In genomic region chr3:197801801-197802504, GRCh38 we compare ENCODE assay signal across 8 cellular contexts. TPM values are rescaled to one million over a fixed set of nuclear protein-coding genes. Genes with fewer than 3 reads are reported as not detected.
DNase-seq lines count a peak whose midpoint lies in the region; ATAC-seq, FAIRE-seq and TF ChIP-seq lines count a peak whose summit lies in the region.

No MANE protein-coding gene starts in this region.

- H3K4me3 ChIP-seq in Jurkat, Clone E6-1 (ENCODE audit: low read length) = no peak overlapping the region
- no peak overlapping the region for H3K4me3 ChIP-seq in HepG2 (replicated peaks in 1 of 3; ENCODE audit: insufficient read depth in 1 of 3, low read depth in 2 of 3, low read length in 3 of 3)

- WGBS in HepG2 (ENCODE audit: low lambda C conversion rate) = 68% methylated on average over 3 of the region's 3 CpGs

- H3K4me2 ChIP-seq in HepG2 (ENCODE audit: low read depth, low read length) = no peak overlapping the region

- intact Hi-C loops in HepG2 (cut with micrococcal nuclease; ENCODE audit: unreplicated experiment) = loop anchor here (2.0 kb wide), 2 partner anchors 19 to 53 kb away; partner anchors contain the start of gene FYTTD1

- POLR2A ChIA-PET in HepG2 (lab: Yijun Ruan, JAX) = no interaction called here

- DNase-seq in activated gamma-delta T cell treated with Interleukin-2 at 50 U/mL for 16 hours (peak; percentile 13), activated gamma-delta T cell (lab: John Stamatoyannopoulos, UW) (no peak), HepG2 (ENCODE audit: low spot score) (no peak), NCI-H526 treated with DMSO at 0.1 percent for 48 hours (lab: John Stamatoyannopoulos, UW) (no peak), cerebellum (ENCODE audit: low spot score) (no peak)
- peak; percentile 55 for DNase-seq in Jurkat, Clone E6-1 (ENCODE audit: low read depth, low spot score)
- no peak for DNase-seq in activated T-cell treated with anti-CD3 and anti-CD28 coated beads, Interleukin-2, amount 50 U/mL, for 24 hours
- DNase-seq in effector CD8-positive, alpha-beta T cell (lab: John Stamatoyannopoulos, UW) = no peak

- peaks cover 6% of the 10 kb centered on the region for H3K36me3 Mint-ChIP-seq in activated T-cell treated with anti-CD3 and anti-CD28 coated beads, Interleukin-2, amount 50 U/mL, for 24 hours (ENCODE audit: low read depth)

- CTCF ChIA-PET in HepG2 (lab: Yijun Ruan, JAX; ENCODE audit: low intra/inter-chr PET ratio, low total read pairs) = no interaction called here

- H3K4me1 Mint-ChIP-seq in activated T-cell treated with anti-CD3 and anti-CD28 coated beads, Interleukin-2, amount 50 U/mL, for 24 hours (ENCODE audit: low read depth) = peaks cover 55% of the 10 kb centered on the region

- H3K4me3 Mint-ChIP-seq in activated T-cell treated with anti-CD3 and anti-CD28 coated beads, Interleukin-2, amount 50 U/mL, for 24 hours = peak overlapping the region; percentile 25

- no peak overlapping the region for H3K9ac ChIP-seq in HepG2 (ENCODE audit: insufficient read depth, low read depth, low read length)

- H3K27me3 Mint-ChIP-seq in activated T-cell treated with anti-CD3 and anti-CD28 coated beads, Interleukin-2, amount 50 U/mL, for 24 hours = no peaks in the 10 kb centered on the region

- no peak overlapping the region for H3K27ac ChIP-seq in HepG2 (ENCODE audit: extremely low read length, insufficient read depth, low read length)

- TF ChIP-seq RAD21 in HepG2 (CRISPR knock-in tag; IDR thresholded peaks at IDR 0.05) = no peak

- in situ Hi-C loops in HepG2 (cut with HindIII; ENCODE audit: extremely low pct_ligation_motif_present, low pct_unique_long_range_greater_than_20kb) = no loop called here

- no peak for TF ChIP-seq POLR2A in HepG2 (IDR thresholded peaks at IDR 0.05; ENCODE audit: insufficient read depth in 1 of 2, low read depth in 2 of 2, low read length in 2 of 2)

- no peaks in the 10 kb centered on the region for H3K9me3 Mint-ChIP-seq in activated T-cell treated with anti-CD3 and anti-CD28 coated beads, Interleukin-2, amount 50 U/mL, for 24 hours

- H3K9me3 ChIP-seq in HepG2 (ENCODE audit: low read length) = no peaks in the 10 kb centered on the region

- no peak for TF ChIP-seq EP300 in HepG2 (IDR thresholded peaks at IDR 0.05; ENCODE audit: low read depth in 2 of 2, low read length in 2 of 2)
- no peak for TF ChIP-seq EP300 in HepG2 (CRISPR knock-in tag; IDR thresholded peaks at IDR 0.05; ENCODE audit: borderline replicate concordance)

- peaks cover 0 to 8% of the 10 kb centered on the region in 2 experiments; a peak in 2 of 5 replicates for H3K36me3 ChIP-seq in HepG2 (replicated peaks in 1 of 2; ENCODE audit: control insufficient read depth in 1 of 2, insufficient read depth in 2 of 2, low read length in 2 of 2)

- ATAC-seq in HepG2 = peak; percentile 37; the same call in 2 of the 3 replicates

- H3K27me3 ChIP-seq in HepG2 (ENCODE audit: control insufficient read depth in 1 of 2, insufficient read depth in 2 of 2, low read length in 2 of 2) = no peaks in the 10 kb centered on the region; a peak in 1 of 5 replicates

- no peak overlapping the region for H2AFZ ChIP-seq in HepG2 (ENCODE audit: low read length)

- peak overlapping the region; percentile 83 for H3K27ac Mint-ChIP-seq in activated T-cell treated with anti-CD3 and anti-CD28 coated beads, Interleukin-2, amount 50 U/mL, for 24 hours

- no peak for FAIRE-seq in HepG2 (lab: Jason Lieb, UNC)

- peaks cover 16% of the 10 kb centered on the region; the same call in 1 of the 2 replicates for H4K20me1 ChIP-seq in HepG2 (ENCODE audit: insufficient read depth, low read length)

- peaks cover 80% of the 10 kb centered on the region for H3K79me2 ChIP-seq in HepG2 (ENCODE audit: insufficient read depth, low read length)

- peaks cover 10% of the 10 kb centered on the region; the same call in 1 of the 2 replicates for H3K4me1 ChIP-seq in HepG2 (ENCODE audit: insufficient read depth, low read length)

- 0 out of 2 replicates have a peak, but pooled peaks have one; percentile 13 for TF ChIP-seq CTCF in HepG2 (CRISPR knock-in tag; IDR thresholded peaks at IDR 0.05)

- no TSS peak for BruUV-seq in HepG2 (replicated peaks; lab: Mats Ljungman, UMichigan)

TF ChIP-seq in HepG2, 621 proteins besides CTCF, POLR2A, EP300 and RAD21:
- TF ChIP-seq GLI4 (CRISPR knock-in tag; IDR thresholded peaks at IDR 0.05; ENCODE audit: borderline replicate concordance) (no peak), NBN (conservative IDR thresholded peaks at IDR 0.05) (no peak), ZFP91 (CRISPR knock-in tag; IDR thresholded peaks at IDR 0.05; ENCODE audit: borderline replicate concordance) (no peak)

RNA-seq across cellular contexts. Expression of gene LRCH3, which starts 10.9 kb away (rescaled TPM):
- 20.6 TPM for polyA plus RNA-seq in Jurkat, Clone E6-1 (2012; ENCODE audit: insufficient read depth, insufficient read length)
- 25.5 and 37.8 TPM in 2 replicates for total RNA-seq in HepG2 (2016; rRNA removed; fragmentation: Illumina TruSeq; extraction: Trizol)
- total RNA-seq in HepG2 (2016; cell fraction: cytosol; rRNA removed; fragmentation: Illumina TruSeq; extraction: Trizol; ENCODE audit: low read depth) = 218 and 232 TPM in 2 replicates
- 24.4 and 24.7 TPM in 2 replicates for total RNA-seq in HepG2 (2016; cell fraction: insoluble cytoplasmic fraction; rRNA removed; fragmentation: Illumina TruSeq; extraction: Trizol)
- total RNA-seq in HepG2 (2016; cell fraction: membrane; rRNA removed; fragmentation: Illumina TruSeq; extraction: Trizol) = 46.4 and 46.7 TPM in 2 replicates
- 44.1 and 49.3 TPM in 2 replicates for total RNA-seq in HepG2 (2016; cell fraction: nucleus; rRNA removed; fragmentation: Illumina TruSeq; extraction: Trizol)
- polyA plus RNA-seq in HepG2 (2011; rRNA removed) = 96.6 and 103 TPM in 2 replicates
- polyA plus RNA-seq in HepG2 (2011; cell fraction: cytosol; rRNA removed) = 28.4 and 40.4 TPM in 2 replicates
- 91.5 and 98.6 TPM in 2 replicates for polyA plus RNA-seq in HepG2 (2011; cell fraction: nucleus; rRNA removed)
- 19.7 TPM in 2 replicates for polyA plus RNA-seq in HepG2 (2012)
- polyA plus RNA-seq in HepG2 (2016; cell fraction: cytosol; fragmentation: Illumina TruSeq; extraction: Trizol; ENCODE audit: low read depth) = 1.0 and 1.9 TPM in 2 replicates
- polyA plus RNA-seq in HepG2 (2016; cell fraction: insoluble cytoplasmic fraction; fragmentation: Illumina TruSeq; extraction: Trizol; ENCODE audit: low read depth) = 21.2 and 31.8 TPM in 2 replicates
- 4.6 and 5.7 TPM in 2 replicates for polyA plus RNA-seq in HepG2 (2016; cell fraction: membrane; fragmentation: Illumina TruSeq; extraction: Trizol; ENCODE audit: low read depth)
- 50.6 and 53.6 TPM in 2 replicates for polyA plus RNA-seq in HepG2 (2016; cell fraction: nucleus; fragmentation: Illumina TruSeq; extraction: Trizol; ENCODE audit: insufficient read depth, low read depth)
- 101 and 103 TPM in 2 replicates for polyA minus RNA-seq in HepG2 (2011; rRNA and poly(A)+ RNA removed; ENCODE audit: low replicate concordance)
- polyA minus RNA-seq in HepG2 (2011; cell fraction: cytosol; rRNA and poly(A)+ RNA removed) = 46.1 and 64.4 TPM in 2 replicates
- 104 and 122 TPM in 2 replicates for polyA minus RNA-seq in HepG2 (2011; cell fraction: nucleus; rRNA and poly(A)+ RNA removed)
- total RNA-seq in cerebellum = 100 TPM

RNA-seq across cellular contexts. Expression of gene FYTTD1, which starts 52.3 kb away (rescaled TPM):
- 44.3 TPM for polyA plus RNA-seq in Jurkat, Clone E6-1 (2012; ENCODE audit: insufficient read depth, insufficient read length)
- total RNA-seq in HepG2 (2016; rRNA removed; fragmentation: Illumina TruSeq; extraction: Trizol) = 28.8 and 51.6 TPM in 2 replicates
- 5.3 and 5.6 TPM in 2 replicates for total RNA-seq in HepG2 (2016; cell fraction: cytosol; rRNA removed; fragmentation: Illumina TruSeq; extraction: Trizol; ENCODE audit: low read depth)
- 28.6 and 50.2 TPM in 2 replicates for total RNA-seq in HepG2 (2016; cell fraction: insoluble cytoplasmic fraction; rRNA removed; fragmentation: Illumina TruSeq; extraction: Trizol)
- 12.7 and 14.5 TPM in 2 replicates for total RNA-seq in HepG2 (2016; cell fraction: membrane; rRNA removed; fragmentation: Illumina TruSeq; extraction: Trizol)
- 12.1 and 14.7 TPM in 2 replicates for total RNA-seq in HepG2 (2016; cell fraction: nucleus; rRNA removed; fragmentation: Illumina TruSeq; extraction: Trizol)
- 6.5 and 6.9 TPM in 2 replicates for polyA plus RNA-seq in HepG2 (2011; rRNA removed)
- 4.9 and 5.6 TPM in 2 replicates for polyA plus RNA-seq in HepG2 (2011; cell fraction: cytosol; rRNA removed)
- 2.6 and 3.5 TPM in 2 replicates for polyA plus RNA-seq in HepG2 (2011; cell fraction: nucleus; rRNA removed)
- polyA plus RNA-seq in HepG2 (2012) = 16.6 and 18.2 TPM in 2 replicates
- polyA plus RNA-seq in HepG2 (2016; cell fraction: cytosol; fragmentation: Illumina TruSeq; extraction: Trizol; ENCODE audit: low read depth) = 1.4 and 1.7 TPM in 2 replicates
- polyA plus RNA-seq in HepG2 (2016; cell fraction: insoluble cytoplasmic fraction; fragmentation: Illumina TruSeq; extraction: Trizol; ENCODE audit: low read depth) = 35.8 and 41.7 TPM in 2 replicates
- polyA plus RNA-seq in HepG2 (2016; cell fraction: membrane; fragmentation: Illumina TruSeq; extraction: Trizol; ENCODE audit: low read depth) = 5.3 TPM in 2 replicates
- polyA plus RNA-seq in HepG2 (2016; cell fraction: nucleus; fragmentation: Illumina TruSeq; extraction: Trizol; ENCODE audit: insufficient read depth, low read depth) = 17.6 and 20.9 TPM in 2 replicates
- 3.0 and 13.4 TPM in 2 replicates for polyA minus RNA-seq in HepG2 (2011; rRNA and poly(A)+ RNA removed; ENCODE audit: low replicate concordance)
- 9.7 and 10.3 TPM in 2 replicates for polyA minus RNA-seq in HepG2 (2011; cell fraction: cytosol; rRNA and poly(A)+ RNA removed)
- polyA minus RNA-seq in HepG2 (2011; cell fraction: nucleus; rRNA and poly(A)+ RNA removed) = 6.4 and 9.3 TPM in 2 replicates
- 44.1 TPM for total RNA-seq in cerebellum

Comparison
In these comparisons a context has a peak if more than half of its experiments do, and no peak if none do; other contexts are left out.
1. DNase-seq: peak in activated gamma-delta T cell treated with Interleukin-2 at 50 U/mL for 16 hours (single experiment) and Jurkat, Clone E6-1 (single experiment); none in activated gamma-delta T cell (single experiment), activated T-cell treated with anti-CD3 and anti-CD28 coated beads, Interleukin-2, amount 50 U/mL, for 24 hours (single experiment), HepG2 (single experiment), effector CD8-positive, alpha-beta T cell (single experiment), NCI-H526 treated with DMSO at 0.1 percent for 48 hours (single experiment) and cerebellum (single experiment).